1 cellular context compared by ENCODE assay signal in the genomic region with DNA sequence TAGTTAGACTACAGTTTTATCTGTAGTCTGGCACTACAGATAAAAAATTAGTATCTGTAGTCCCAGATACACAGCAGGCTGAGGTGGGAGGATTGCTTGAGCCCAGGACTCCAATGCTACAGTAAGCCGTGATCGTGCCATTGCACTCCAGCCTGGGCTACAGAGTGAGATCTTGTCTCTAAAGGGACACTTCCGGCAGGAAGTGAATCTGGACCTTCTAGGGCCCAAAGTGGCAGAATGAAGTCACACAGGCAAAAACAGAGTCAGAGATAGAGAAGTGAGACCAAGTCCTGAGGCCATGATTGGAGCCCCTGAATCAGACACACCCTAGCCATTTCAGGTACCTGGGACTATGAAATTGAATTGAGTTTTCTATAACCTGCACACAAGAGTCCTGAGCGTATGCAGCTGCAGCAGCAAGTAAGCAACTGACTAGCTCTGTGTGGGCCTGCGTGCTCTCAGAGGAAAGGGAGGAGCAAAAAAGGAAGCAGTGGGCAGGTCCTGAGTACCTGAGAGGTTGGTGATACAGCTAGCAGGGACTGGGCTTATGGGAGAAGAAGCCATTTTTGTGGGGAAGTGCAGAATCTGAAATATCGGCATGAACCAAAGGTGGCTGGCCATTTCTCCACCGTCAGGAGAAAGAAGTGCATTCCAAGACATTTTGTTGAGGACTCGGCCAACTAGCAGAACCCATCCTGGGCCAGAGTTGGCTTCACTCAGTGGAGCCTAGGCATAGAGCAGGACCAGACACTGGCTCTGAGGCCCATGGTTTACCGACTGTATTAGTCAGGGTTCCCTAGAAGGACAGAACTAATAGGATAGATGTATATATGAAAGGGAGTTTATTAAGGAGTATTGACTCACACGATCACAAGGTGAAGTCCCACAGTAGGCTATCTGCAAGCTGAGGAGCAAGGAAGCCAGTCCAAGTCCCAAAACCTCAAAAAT.
TF ChIP-seq lines count a peak whose summit lies in the region.

No MANE protein-coding gene starts in this region.

TF ChIP-seq in H1, 55 proteins besides CTCF, POLR2A, EP300 and RAD21 (continued from another document):
- TF ChIP-seq JUND (IDR thresholded peaks at IDR 0.05; ENCODE audit: low read length) (no peak), KDM4A (IDR thresholded peaks at IDR 0.05; ENCODE audit: low read depth, low read length, severe bottlenecking) (no peak)
- TF ChIP-seq, protein P1, sequence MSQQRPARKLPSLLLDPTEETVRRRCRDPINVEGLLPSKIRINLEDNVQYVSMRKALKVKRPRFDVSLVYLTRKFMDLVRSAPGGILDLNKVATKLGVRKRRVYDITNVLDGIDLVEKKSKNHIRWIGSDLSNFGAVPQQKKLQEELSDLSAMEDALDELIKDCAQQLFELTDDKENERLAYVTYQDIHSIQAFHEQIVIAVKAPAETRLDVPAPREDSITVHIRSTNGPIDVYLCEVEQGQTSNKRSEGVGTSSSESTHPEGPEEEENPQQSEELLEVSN (IDR thresholded peaks at IDR 0.05): no peak
